Comparison of ENCODE assay signal across 1 cellular context in the genomic region with DNA sequence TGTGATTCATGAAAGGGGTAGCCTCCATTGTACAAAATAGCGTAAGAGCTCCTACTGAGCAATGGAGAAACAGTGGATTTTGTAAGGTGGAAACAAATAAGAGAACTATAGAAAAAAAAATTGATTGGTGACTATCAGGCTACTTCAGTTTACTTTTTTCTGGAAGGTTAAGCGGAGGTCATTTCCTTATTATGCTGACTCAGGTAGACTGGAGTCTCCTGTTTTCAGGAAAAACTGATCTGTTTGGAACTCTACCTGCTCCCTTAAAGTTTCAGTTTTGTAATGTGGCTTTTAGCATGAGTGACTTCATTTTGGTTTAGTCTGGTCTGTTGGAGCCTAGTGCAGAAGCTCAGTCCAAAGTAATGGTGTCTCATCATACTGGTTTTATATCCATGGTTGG.
TF ChIP-seq lines count a peak whose summit lies in the region.

No MANE protein-coding gene starts in this region.

TF ChIP-seq in IMR-90, 13 proteins besides CTCF, POLR2A, EP300 and RAD21:
- peak; percentile 86 for TF ChIP-seq MAFK (IDR thresholded peaks at IDR 0.05; ENCODE audit: low read depth, low read length)
- no peak for TF ChIP-seq RFX5 (IDR thresholded peaks at IDR 0.05; ENCODE audit: low read depth, low read length)
- TF ChIP-seq CEBPB (IDR thresholded peaks at IDR 0.05; ENCODE audit: low read depth, low read length) = no peak
- TF ChIP-seq BHLHE40 (IDR thresholded peaks at IDR 0.05; ENCODE audit: low read depth, low read length) = no peak
- TF ChIP-seq NFE2L2 (IDR thresholded peaks at IDR 0.05; ENCODE audit: low read depth, low read length) = no peak
- TF ChIP-seq USF2 (IDR thresholded peaks at IDR 0.05; ENCODE audit: low read depth, low read length) = no peak
- TF ChIP-seq SMC3 (IDR thresholded peaks at IDR 0.05; ENCODE audit: low read depth, low read length) = no peak
- no peak for TF ChIP-seq FOS (IDR thresholded peaks at IDR 0.05; ENCODE audit: low read depth, low read length)
